In the genomic region with DNA sequence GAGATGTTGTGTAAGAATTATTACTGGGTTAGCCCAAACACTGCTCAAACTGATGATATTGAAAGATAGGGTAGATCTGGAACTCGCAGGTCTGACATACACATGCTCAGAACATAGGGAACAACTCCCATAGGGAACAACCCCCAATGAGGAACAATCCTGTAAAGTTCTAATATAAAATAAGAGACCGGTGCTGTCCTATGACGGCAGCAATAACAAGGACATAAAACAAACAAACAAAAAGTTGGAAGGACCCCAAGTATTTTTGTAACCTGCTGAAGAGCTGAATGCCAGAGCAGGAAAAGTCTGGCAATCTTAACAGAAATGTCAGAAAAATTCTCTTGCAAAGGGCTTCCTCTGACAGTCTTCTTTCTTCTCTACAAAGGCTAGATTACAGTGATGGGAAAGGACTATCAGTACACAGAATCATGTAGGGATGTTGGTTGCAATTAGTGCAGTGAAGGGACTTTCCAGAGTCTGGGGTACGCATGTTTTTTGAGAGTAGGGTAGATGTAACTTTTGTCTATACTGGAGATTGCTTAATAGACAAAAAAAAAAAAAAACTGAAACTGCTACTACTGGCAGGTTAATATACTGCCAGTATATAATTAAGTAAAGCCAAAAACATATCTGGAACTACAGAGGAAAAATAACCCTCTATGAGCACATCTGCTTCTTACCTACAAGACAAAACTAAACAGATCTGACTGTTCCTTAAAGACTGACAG, we compare ENCODE assay signal across 24 cellular contexts. TPM values are rescaled to one million over a fixed set of nuclear protein-coding genes. Genes with fewer than 3 reads are reported as not detected.
DNase-seq lines count a peak whose midpoint lies in the region; ATAC-seq, FAIRE-seq and TF ChIP-seq lines count a peak whose summit lies in the region.
"Had no signal": no experiment of that assay in that cellular context is flagged by ENCODE, and none has a peak within 500 bp of the region (broad histone marks: within the 10 kb centered on the region; RNA-seq: fewer than 3 reads in every experiment).

No MANE protein-coding gene starts in this region.

- H3K4me3 ChIP-seq in endothelial cell of umbilical vein (replicated peaks in 1 of 3; ENCODE audit: insufficient read depth in 1 of 3, low read depth in 1 of 3, low read length in 3 of 3): no peak overlapping the region
- H3K4me3 ChIP-seq in gastrocnemius medialis: no peak overlapping the region
- H3K4me3 ChIP-seq: lower lobe of right lung, sigmoid colon, SJSA1, stomach, tibial nerve had no signal

- dilution Hi-C loops in endothelial cell of umbilical vein (cut with MboI; ENCODE audit: extremely low pct_ligation_motif_present, low sequenced_read_pairs): no loop called here

- H3K9me3 ChIP-seq in endothelial cell of umbilical vein (replicated peaks; ENCODE audit: control insufficient read depth, insufficient read depth, low read length) (no peaks in the 10 kb centered on the region), gastrocnemius medialis (no peaks in the 10 kb centered on the region)
- H3K9me3 ChIP-seq: lower lobe of right lung, sigmoid colon, SJSA1, stomach, tibial nerve had no signal

- ATAC-seq in gastrocnemius medialis: peak in 1 of 2 donors; percentile 78
- no peak for ATAC-seq in HG02588 (IDR thresholded peaks at IDR 0.05; ENCODE audit: unreplicated experiment)
- ATAC-seq: activated CD8-positive, alpha-beta T cell treated with anti-CD3 and anti-CD28 coated beads for 36 hours; lower lobe of right lung had no signal

- intact Hi-C loops in endothelial cell of umbilical vein (cut with micrococcal nuclease): no loop called here
- intact Hi-C loops in gastrocnemius medialis (cut with DNase I; ENCODE audit: low total_unique reads): no loop called here

- no peak for TF ChIP-seq CTCF in VCaP (conservative IDR thresholded peaks at IDR 0.05)
- TF ChIP-seq CTCF in endothelial cell of umbilical vein (IDR thresholded peaks at IDR 0.05; ENCODE audit: extremely low read depth in 1 of 2, insufficient read depth in 1 of 2, low read depth in 1 of 2, low read length in 2 of 2): no peak
- no peak for TF ChIP-seq CTCF in gastrocnemius medialis (IDR thresholded peaks at IDR 0.05 in 4 of 5, conservative IDR thresholded peaks at IDR 0.05 in 1 of 5)

- POLR2A ChIA-PET in endothelial cell of umbilical vein (lab: Charles Lee): no interaction called here

- TF ChIP-seq POLR2A in endothelial cell of umbilical vein (IDR thresholded peaks at IDR 0.05; ENCODE audit: low read depth, low read length): no peak
- no peak for TF ChIP-seq POLR2A in gastrocnemius medialis (IDR thresholded peaks at IDR 0.05)

- FAIRE-seq in GM19239 (lab: Jason Lieb, UNC) (peak; percentile 60), endothelial cell of umbilical vein (lab: Jason Lieb, UNC) (no peak), RCC 7860 (lab: Jason Lieb, UNC) (no peak)
- FAIRE-seq: keratinocyte had no signal

- H3K27me3 ChIP-seq in endothelial cell of umbilical vein (ENCODE audit: control insufficient read depth in 2 of 2, insufficient read depth in 2 of 2, low read length in 2 of 2) (no peaks in the 10 kb centered on the region), gastrocnemius medialis (no peaks in the 10 kb centered on the region)
- H3K27me3 ChIP-seq: sigmoid colon, SJSA1, stomach, tibial nerve had no signal

- in situ Hi-C loops in gastrocnemius medialis (cut with MboI; ENCODE audit: low sequenced_read_pairs in 4 of 4): no loop called here

- no peaks in the 10 kb centered on the region for H3K4me1 ChIP-seq in endothelial cell of umbilical vein (ENCODE audit: control insufficient read depth, extremely low read depth, insufficient read depth, low read length)
- peaks cover 8 to 16% of the 10 kb centered on the region in 2 donors for H3K4me1 ChIP-seq in gastrocnemius medialis

- no peak overlapping the region for H3K4me2 ChIP-seq in endothelial cell of umbilical vein (ENCODE audit: insufficient read depth, low read length)

- no peaks in the 10 kb centered on the region for H4K20me1 ChIP-seq in endothelial cell of umbilical vein (replicated peaks; ENCODE audit: control insufficient read depth, extremely low read depth, insufficient read depth, low read length)

- no peak overlapping the region for H2AFZ ChIP-seq in endothelial cell of umbilical vein (ENCODE audit: low read depth, low read length)

- CTCF ChIA-PET in endothelial cell of umbilical vein (lab: Charles Lee): interaction anchor here (1.1 to 2.5 kb wide), 2 partner anchors 11 to 21 kb away, joined by 3 to 10 read pairs; no protein-coding TSS in a partner anchor

- peak overlapping the region; percentile 16; the same call in 1 of the 2 replicates for H3K27ac ChIP-seq in VCaP
- no peak overlapping the region for H3K27ac ChIP-seq in endothelial cell of umbilical vein (ENCODE audit: insufficient read depth, low read depth, low read length)
- H3K27ac ChIP-seq in gastrocnemius medialis: peak overlapping the region in 3 of 4 donors; percentile 9 to 39 (median 38)
- H3K27ac ChIP-seq: lower lobe of right lung, sigmoid colon, SJSA1, stomach had no signal

- H3K36me3 ChIP-seq in endothelial cell of umbilical vein (ENCODE audit: control insufficient read depth in 2 of 2, extremely low read depth in 1 of 2, insufficient read depth in 2 of 2, low read length in 2 of 2): peaks cover 5 to 6% of the 10 kb centered on the region in 2 experiments
- H3K36me3 ChIP-seq in gastrocnemius medialis: peaks cover 0 to 27% of the 10 kb centered on the region in 2 donors

- BruUV-seq in endothelial cell of umbilical vein (replicated peaks; lab: Mats Ljungman, UMichigan): no TSS peak

- no peaks in the 10 kb centered on the region for H3K9me1 ChIP-seq in endothelial cell of umbilical vein (replicated peaks; ENCODE audit: control insufficient read depth, extremely low read depth, insufficient read depth, low read length)

- DNase-seq in GM19239 (ENCODE audit: insufficient read length, low spot score): no peak
- peak; percentile 43 for DNase-seq in endothelial cell of umbilical vein (ENCODE audit: low read depth, low spot score)
- DNase-seq in gastrocnemius medialis: no peak
- DNase-seq in activated T-cell treated with anti-CD3 and anti-CD28 coated beads, Interleukin-2, amount 50 U/mL, for 48 hours: no peak
- no peak for DNase-seq in RCC 7860 (ENCODE audit: low spot score)
- DNase-seq: activated B cell treated with CpG ODN at 0.5 μM for 24 hours; activated CD8-positive, alpha-beta T cell treated with anti-CD3 and anti-CD28 coated beads for 36 hours; activated effector memory CD4-positive, alpha-beta T cell treated with anti-CD3 and anti-CD28 coated beads, Interleukin-2, amount 50 U/mL, for 16 hours; CD8-positive, alpha-beta memory T cell; cortex of kidney; DMS153; GOT3; KG1; lower lobe of right lung; NCI-H1694 treated with DMSO at 0.1 percent for 48 hours; NCI-H2171 treated with DMSO at 0.1 percent for 48 hours; NCI-H526 treated with DMSO at 0.1 percent for 48 hours; sigmoid colon; stomach had no signal

- no peak overlapping the region for H3K9ac ChIP-seq in endothelial cell of umbilical vein (replicated peaks; ENCODE audit: extremely low read depth, insufficient read depth, low read length)

- peaks cover 10% of the 10 kb centered on the region for H3K79me2 ChIP-seq in endothelial cell of umbilical vein (ENCODE audit: control insufficient read depth, insufficient read depth, low read length)

TF ChIP-seq in endothelial cell of umbilical vein, 7 proteins besides CTCF, POLR2A, EP300 and RAD21:
- TF ChIP-seq MAX (IDR thresholded peaks at IDR 0.05; ENCODE audit: insufficient read depth, insufficient read length) (no peak), POLR2AphosphoS5 (IDR thresholded peaks at IDR 0.05; ENCODE audit: insufficient read depth, low read depth, low read length) (no peak)

RNA-seq across cellular contexts. Expression of gene IDE, which starts 35.5 kb away (rescaled TPM):
- total RNA-seq in endothelial cell of umbilical vein: 52.6 and 53.5 TPM in 2 replicates
- 10.7 and 11.7 TPM in 2 replicates for polyA plus RNA-seq in endothelial cell of umbilical vein
- 11.3 and 13.7 TPM in 2 replicates for polyA plus RNA-seq in endothelial cell of umbilical vein (2011; cell fraction: cytosol; rRNA removed)
- polyA plus RNA-seq in endothelial cell of umbilical vein (2011; cell fraction: nucleus; rRNA removed): 33.4 and 35.8 TPM in 2 replicates
- 27.0 and 35.7 TPM in 2 replicates for polyA plus RNA-seq in endothelial cell of umbilical vein (2012)
- 58.7 and 59.6 TPM in 2 replicates for polyA minus RNA-seq in endothelial cell of umbilical vein
- polyA minus RNA-seq in endothelial cell of umbilical vein (2011; cell fraction: cytosol; rRNA and poly(A)+ RNA removed): 29.6 TPM
- 41.8 and 59.8 TPM in 2 replicates for polyA minus RNA-seq in endothelial cell of umbilical vein (2011; cell fraction: nucleus; rRNA and poly(A)+ RNA removed)
- 10 to 100 TPM; 41.2 to 71.0 (median 52.9) TPM for total RNA-seq in gastrocnemius medialis

RNA-seq across cellular contexts. Expression of gene KIF11, which starts 54.5 kb away (rescaled TPM):
- 42.6 and 42.8 TPM in 2 replicates for total RNA-seq in endothelial cell of umbilical vein
- polyA plus RNA-seq in endothelial cell of umbilical vein: 4.7 and 7.3 TPM in 2 replicates
- 12.5 and 14.2 TPM in 2 replicates for polyA plus RNA-seq in endothelial cell of umbilical vein (2011; cell fraction: cytosol; rRNA removed)
- polyA plus RNA-seq in endothelial cell of umbilical vein (2011; cell fraction: nucleus; rRNA removed): 10.1 and 16.2 TPM in 2 replicates
- polyA plus RNA-seq in endothelial cell of umbilical vein (2012): 13.1 and 34.0 TPM in 2 replicates
- 6.8 and 9.2 TPM in 2 replicates for polyA minus RNA-seq in endothelial cell of umbilical vein
- polyA minus RNA-seq in endothelial cell of umbilical vein (2011; cell fraction: cytosol; rRNA and poly(A)+ RNA removed): 28.1 TPM
- 6.9 and 13.5 TPM in 2 replicates for polyA minus RNA-seq in endothelial cell of umbilical vein (2011; cell fraction: nucleus; rRNA and poly(A)+ RNA removed)
- total RNA-seq in gastrocnemius medialis: under 1 TPM; 0.05 to 0.76 (median 0.35) TPM

Comparison
In these comparisons a context has a peak if more than half of its experiments do, and no peak if none do; other contexts are left out.
1. RNA of gene KIF11, which starts 54.5 kb away (total RNA-seq): 42.6 to 42.8 TPM in endothelial cell of umbilical vein; 0.05 to 0.76 TPM in gastrocnemius medialis; every median in the first group is over 10 times any median in the second.